In genomic region chr17:82751171-82751570, GRCh38 we compare ENCODE assay signal across 8 cellular contexts. TPM values are rescaled to one million over a fixed set of nuclear protein-coding genes. Genes with fewer than 3 reads are reported as not detected.
A peak's percentile ranks its signal among the peaks of the same experiment; 100 is the strongest.
DNase-seq lines count a peak whose midpoint lies in the region; ATAC-seq and TF ChIP-seq lines count a peak whose summit lies in the region.

No MANE protein-coding gene starts in this region.

- peaks cover 42% of the 10 kb centered on the region for H3K79me2 ChIP-seq in OCI-LY3 (ENCODE audit: low read length)

- H3K36me3 ChIP-seq in OCI-LY3 (replicated peaks; ENCODE audit: low read depth, low read length) (no peaks in the 10 kb centered on the region), gastroesophageal sphincter (peaks cover 0 to 10% of the 10 kb centered on the region in 2 donors), WERI-Rb-1 (peaks cover 48% of the 10 kb centered on the region)

- H3K27me3 ChIP-seq in OCI-LY3 (ENCODE audit: low read depth, low read length) (no peaks in the 10 kb centered on the region), gastroesophageal sphincter (no peaks in the 10 kb centered on the region), WERI-Rb-1 (ENCODE audit: insufficient read depth, low read depth, severe bottlenecking) (no peaks in the 10 kb centered on the region)

- DNase-seq in activated T-cell treated with anti-CD3 and anti-CD28 coated beads, Interleukin-2, amount 50 U/mL, for 24 hours, result no peak
- no peak for DNase-seq in activated T-cell treated with anti-CD3 and anti-CD28 coated beads, Interleukin-2, amount 50 U/mL, for 1 hour
- no peak for DNase-seq in WERI-Rb-1
- DNase-seq in activated CD8-positive, alpha-beta memory T cell treated with anti-CD3 and anti-CD28 coated beads, Interleukin-2, amount 50 U/mL, for 48 hours, result no peak
- DNase-seq in NCI-H128 (lab: John Stamatoyannopoulos, UW; ENCODE audit: unreplicated experiment), result no peak

- H3K9ac ChIP-seq in OCI-LY3 (ENCODE audit: low read length), result no peak overlapping the region

- no peaks in the 10 kb centered on the region for H3K27me3 Mint-ChIP-seq in activated T-cell treated with anti-CD3 and anti-CD28 coated beads, Interleukin-2, amount 50 U/mL, for 24 hours
- no peaks in the 10 kb centered on the region for H3K27me3 Mint-ChIP-seq in stimulated activated memory B cell treated with anti-CD40 and anti-IgM and Interleukin-4, amounts not matched to agents 10 μg/mL and 1 μg/mL and 100 μg/mL, for 72 hours

- H3K4me1 Mint-ChIP-seq in activated T-cell treated with anti-CD3 and anti-CD28 coated beads, Interleukin-2, amount 50 U/mL, for 24 hours (ENCODE audit: low read depth), result peaks cover 24% of the 10 kb centered on the region
- peaks cover 33% of the 10 kb centered on the region for H3K4me1 Mint-ChIP-seq in stimulated activated memory B cell treated with anti-CD40 and anti-IgM and Interleukin-4, amounts not matched to agents 10 μg/mL and 1 μg/mL and 100 μg/mL, for 72 hours

- TF ChIP-seq POLR2A in gastroesophageal sphincter (IDR thresholded peaks at IDR 0.05), result no peak

- no peak overlapping the region for H2AFZ ChIP-seq in OCI-LY3 (ENCODE audit: low read depth, low read length)

- TF ChIP-seq CTCF in OCI-LY3 (IDR thresholded peaks at IDR 0.05; ENCODE audit: low read depth, low read length), result no peak
- peak in 2 of 4 experiments; percentile 17 to 29 for TF ChIP-seq CTCF in gastroesophageal sphincter (IDR thresholded peaks at IDR 0.05)
- TF ChIP-seq CTCF in WERI-Rb-1 (IDR thresholded peaks at IDR 0.05; ENCODE audit: low read depth, low read length), result no peak

- peak overlapping the region; percentile 39 for H3K4me3 Mint-ChIP-seq in activated T-cell treated with anti-CD3 and anti-CD28 coated beads, Interleukin-2, amount 50 U/mL, for 24 hours
- H3K4me3 Mint-ChIP-seq in stimulated activated memory B cell treated with anti-CD40 and anti-IgM and Interleukin-4, amounts not matched to agents 10 μg/mL and 1 μg/mL and 100 μg/mL, for 72 hours, result peak overlapping the region; percentile 48

- H4K20me1 ChIP-seq in OCI-LY3 (ENCODE audit: insufficient read depth, low read length), result peaks cover 7% of the 10 kb centered on the region; the same call in 1 of the 2 replicates

- H3K4me3 ChIP-seq in OCI-LY3 (ENCODE audit: low read length) (peak overlapping the region; percentile 60), gastroesophageal sphincter (peak overlapping the region; percentile 48 to 95), WERI-Rb-1 (ENCODE audit: low read depth, low read length) (no peak overlapping the region)

- H3K9me3 Mint-ChIP-seq in activated T-cell treated with anti-CD3 and anti-CD28 coated beads, Interleukin-2, amount 50 U/mL, for 24 hours, result peaks cover 4% of the 10 kb centered on the region
- H3K9me3 Mint-ChIP-seq in stimulated activated memory B cell treated with anti-CD40 and anti-IgM and Interleukin-4, amounts not matched to agents 10 μg/mL and 1 μg/mL and 100 μg/mL, for 72 hours, result peaks cover 4% of the 10 kb centered on the region

- H3K27ac Mint-ChIP-seq in activated T-cell treated with anti-CD3 and anti-CD28 coated beads, Interleukin-2, amount 50 U/mL, for 24 hours, result no peak overlapping the region
- no peak overlapping the region for H3K27ac Mint-ChIP-seq in stimulated activated memory B cell treated with anti-CD40 and anti-IgM and Interleukin-4, amounts not matched to agents 10 μg/mL and 1 μg/mL and 100 μg/mL, for 72 hours

- H3K9me3 ChIP-seq in OCI-LY3 (ENCODE audit: insufficient read depth, low read length) (no peaks in the 10 kb centered on the region), gastroesophageal sphincter (peaks cover 0 to 3% (median 0%) of the 10 kb centered on the region in 3 donors), WERI-Rb-1 (ENCODE audit: severe bottlenecking) (peaks cover 20% of the 10 kb centered on the region)

- no CpG with 5 or more reads among the region's 56 CpGs for WGBS in gastroesophageal sphincter (ENCODE audit: low coverage in 1 of 2), 2 donors

- ATAC-seq in gastroesophageal sphincter, result peak; percentile 30
- peak; percentile 76 for ATAC-seq in stimulated activated memory B cell treated with anti-CD40 and anti-IgM and Interleukin-4, amounts not matched to agents 10 μg/mL and 1 μg/mL and 100 μg/mL, for 72 hours

- TF ChIP-seq EP300 in gastroesophageal sphincter (IDR thresholded peaks at IDR 0.05), result no peak

- H3K27ac ChIP-seq in OCI-LY3 (ENCODE audit: low read length) (no peak overlapping the region), gastroesophageal sphincter (peak overlapping the region; percentile 13 to 93 (median 89)), WERI-Rb-1 (no peak overlapping the region)

- H3K4me2 ChIP-seq in OCI-LY3 (ENCODE audit: low read length), result peak overlapping the region; percentile 34

- H3K4me1 ChIP-seq in OCI-LY3 (ENCODE audit: low read length) (peaks cover 7% of the 10 kb centered on the region), gastroesophageal sphincter (peaks cover 0 to 32% (median 13%) of the 10 kb centered on the region in 3 donors)

- peaks cover 26% of the 10 kb centered on the region for H3K36me3 Mint-ChIP-seq in activated T-cell treated with anti-CD3 and anti-CD28 coated beads, Interleukin-2, amount 50 U/mL, for 24 hours (ENCODE audit: low read depth)
- H3K36me3 Mint-ChIP-seq in stimulated activated memory B cell treated with anti-CD40 and anti-IgM and Interleukin-4, amounts not matched to agents 10 μg/mL and 1 μg/mL and 100 μg/mL, for 72 hours, result peaks cover 6% of the 10 kb centered on the region

RNA-seq across cellular contexts. Expression of gene TBCD, which starts 0.7 kb away (rescaled TPM):
- 10 to 100 TPM; 32.0 to 57.8 (median 47.0) TPM for total RNA-seq in gastroesophageal sphincter

RNA-seq across cellular contexts. Expression of gene FN3K, which starts 15.8 kb away (rescaled TPM):
- 10 to 100 TPM in 1 of 4 donors, 1 to 10 TPM in 3; 6.9 to 22.0 (median 8.6) TPM for total RNA-seq in gastroesophageal sphincter

RNA-seq across cellular contexts. Expression of gene FN3KRP, which starts 34.7 kb away (rescaled TPM):
- 10 to 100 TPM; 12.8 to 22.9 (median 18.2) TPM for total RNA-seq in gastroesophageal sphincter

RNA-seq across cellular contexts. Expression of gene RAB40B, which starts 52.7 kb away (rescaled TPM):
- 10 to 100 TPM; 10.4 to 25.5 (median 19.2) TPM for total RNA-seq in gastroesophageal sphincter

Comparison
In these comparisons a context has a peak if more than half of its experiments do, and no peak if none do; other contexts are left out.
1. H3K27ac ChIP-seq: peak in gastroesophageal sphincter (4 of 4); none in OCI-LY3 (single experiment) and WERI-Rb-1 (single experiment).